Comparison of ENCODE assay signal across 1 cellular context in genomic region chr17:27354491-27355081, GRCh38.
TF ChIP-seq lines count a peak whose summit lies in the region.

No MANE protein-coding gene starts in this region.

TF ChIP-seq in GM12878, 131 proteins besides CTCF, POLR2A, EP300 and RAD21 (continued from another document):
- TF ChIP-seq NKRF (conservative IDR thresholded peaks at IDR 0.05) = no peak
- TF ChIP-seq RELA (IDR thresholded peaks at IDR 0.05; ENCODE audit: borderline replicate concordance, partially characterized antibody) = no peak
